25 cellular contexts compared by ENCODE assay signal in genomic region chr10:24437302-24437701, GRCh38.
DNase-seq lines count a peak whose midpoint lies in the region; ATAC-seq and TF ChIP-seq lines count a peak whose summit lies in the region.
"Had no signal": no experiment of that assay in that cellular context is flagged by ENCODE, and none has a peak within 500 bp of the region (broad histone marks: within the 10 kb centered on the region; RNA-seq: fewer than 3 reads in every experiment).

No MANE protein-coding gene starts in this region.

- H3K9me3 ChIP-seq in Caco-2 (no peaks in the 10 kb centered on the region), mammary epithelial cell (replicated peaks; ENCODE audit: insufficient read depth, low read length) (no peaks in the 10 kb centered on the region), gastrocnemius medialis (no peaks in the 10 kb centered on the region), BE2C (no peaks in the 10 kb centered on the region)
- H3K9me3 ChIP-seq: SK-N-SH had no signal

- WGBS in mammary epithelial cell (ENCODE audit: low coverage, missing lambda C conversion rate), result 18% methylated on average over 5 of the region's 5 CpGs

- no peaks in the 10 kb centered on the region for H4K20me1 ChIP-seq in mammary epithelial cell (ENCODE audit: insufficient read depth, low read length)

- CTCF ChIA-PET in Caco-2 (lab: Charles Lee), result interaction anchor here (1.0 kb wide), 1 partner anchor 54 kb away, joined by 3 read pairs; no protein-coding TSS in a partner anchor
- CTCF ChIA-PET in mammary epithelial cell (lab: Charles Lee; ENCODE audit: low non-redundant PET), result no interaction called here

- no TSS peak for BruUV-seq in Caco-2 (replicated peaks; lab: Mats Ljungman, UMichigan)
- BruUV-seq in mammary epithelial cell (replicated peaks; lab: Mats Ljungman, UMichigan), result no TSS peak

- H2AFZ ChIP-seq in mammary epithelial cell (ENCODE audit: low read depth, low read length), result peak overlapping the region; percentile 60

- ATAC-seq in gastrocnemius medialis (no peak), HG03135 (IDR thresholded peaks at IDR 0.05; ENCODE audit: unreplicated experiment) (no peak)
- ATAC-seq: HepG2 had no signal

- peaks cover 6% of the 10 kb centered on the region for H3K36me3 ChIP-seq in Caco-2 (ENCODE audit: control insufficient read depth, insufficient read depth, low read length)
- H3K36me3 ChIP-seq in mammary epithelial cell (ENCODE audit: insufficient read depth, low read length), result peaks cover 2% of the 10 kb centered on the region
- H3K36me3 ChIP-seq in gastrocnemius medialis, result peaks cover 0 to 15% of the 10 kb centered on the region in 2 donors
- H3K36me3 ChIP-seq in BE2C, result no peaks in the 10 kb centered on the region

- H3K4me1 ChIP-seq in Caco-2 (peaks cover 77% of the 10 kb centered on the region), mammary epithelial cell (ENCODE audit: insufficient read depth, low read length) (peaks cover 25% of the 10 kb centered on the region), gastrocnemius medialis (peaks cover 15 to 19% of the 10 kb centered on the region in 2 donors), BE2C (no peaks in the 10 kb centered on the region)

- H3K27me3 ChIP-seq in Caco-2 (replicated peaks; ENCODE audit: control insufficient read depth, insufficient read depth, low read length) (no peaks in the 10 kb centered on the region), mammary epithelial cell (ENCODE audit: insufficient read depth, low read length) (no peaks in the 10 kb centered on the region), gastrocnemius medialis (no peaks in the 10 kb centered on the region), BE2C (no peaks in the 10 kb centered on the region)

- peaks cover 95% of the 10 kb centered on the region for H3K36me3 Mint-ChIP-seq in Caco-2 (ENCODE audit: insufficient read depth, unreplicated experiment)
- H3K36me3 Mint-ChIP-seq in nephron progenitor cell (ENCODE audit: low read depth), result peaks cover 76% of the 10 kb centered on the region
- H3K36me3 Mint-ChIP-seq: CD8-positive, alpha-beta memory T cell had no signal

- H3K27ac Mint-ChIP-seq in Caco-2 (ENCODE audit: unreplicated experiment) (peak overlapping the region; percentile 90), nephron progenitor cell (peak overlapping the region; percentile 92)
- H3K27ac Mint-ChIP-seq: CD8-positive, alpha-beta memory T cell had no signal

- intact Hi-C loops in Caco-2 (cut with micrococcal nuclease; ENCODE audit: unreplicated experiment), result loop anchor here (1.0 to 2.0 kb wide), 3 partner anchors 29 to 69 kb away; no protein-coding TSS in a partner anchor
- intact Hi-C loops in mammary epithelial cell (cut with micrococcal nuclease), result loop anchor here (1.0 kb wide), 1 partner anchor 27 kb away; no protein-coding TSS in a partner anchor
- intact Hi-C loops in gastrocnemius medialis (cut with DNase I; ENCODE audit: low total_unique reads), result no loop called here

- H3K27ac ChIP-seq in mammary epithelial cell (ENCODE audit: insufficient read depth, low read depth, low read length) (no peak overlapping the region), gastrocnemius medialis (peak overlapping the region in 3 of 4 donors; percentile 37 to 50 (median 38))
- H3K27ac ChIP-seq: C4-2B, HL-60, RWPE1 had no signal

- H3K9me3 Mint-ChIP-seq in Caco-2 (ENCODE audit: unreplicated experiment) (no peaks in the 10 kb centered on the region), nephron progenitor cell (peaks cover 4% of the 10 kb centered on the region)

- H3K4me2 ChIP-seq in mammary epithelial cell (ENCODE audit: insufficient read depth, low read depth, low read length), result peak overlapping the region; percentile 18
- H3K4me2 ChIP-seq: SK-N-SH had no signal

- no peak overlapping the region for H3K9ac ChIP-seq in mammary epithelial cell (ENCODE audit: insufficient read depth, low read length)
- H3K9ac ChIP-seq: SK-N-SH had no signal

- no peaks in the 10 kb centered on the region for H3K27me3 Mint-ChIP-seq in Caco-2 (ENCODE audit: insufficient read depth, unreplicated experiment)
- H3K27me3 Mint-ChIP-seq in nephron progenitor cell (ENCODE audit: low read depth, poor library complexity), result peaks cover 4% of the 10 kb centered on the region

- POLR2A ChIA-PET in Caco-2 (lab: Charles Lee), result interaction anchor here (2.5 kb wide), 1 partner anchor 29 kb away, joined by 6 read pairs; no protein-coding TSS in a partner anchor

- TF ChIP-seq POLR2A in gastrocnemius medialis (IDR thresholded peaks at IDR 0.05), result no peak

- DNase-seq in Caco-2, result peak; percentile 76 to 77
- DNase-seq in mammary epithelial cell, result no peak
- no peak for DNase-seq in nephron progenitor cell
- no peak for DNase-seq in gastrocnemius medialis
- DNase-seq in AG08395 (ENCODE audit: low spot score), result no peak
- DNase-seq in BE2C, result no peak
- DNase-seq: 8988T; AML-193; CD8-positive, alpha-beta memory T cell; GDM1; KBM-7; NCI-H1092 treated with DMSO at 0.1 percent for 48 hours; NCI-H1436 treated with DMSO at 0.1 percent for 48 hours; NCI-H1930; NCI-H226; NCI-H510A treated with DMSO at 0.1 percent for 48 hours; NCI-H774; NK-92 treated with Interleukin-12 subunit alpha and Interleukin-12 subunit beta, amount 100 ng/mL, for 24 hours; SIG-M5; SK-N-SH had no signal

- in situ Hi-C loops in mammary epithelial cell (cut with MboI; ENCODE audit: low sequenced_read_pairs in 2 of 2), result no loop called here
- in situ Hi-C loops in gastrocnemius medialis (cut with MboI; ENCODE audit: low sequenced_read_pairs in 4 of 4), result no loop called here

- no peaks in the 10 kb centered on the region for H3K79me2 ChIP-seq in mammary epithelial cell (ENCODE audit: insufficient read depth, low read length)

- peaks cover 53% of the 10 kb centered on the region for H3K4me1 Mint-ChIP-seq in Caco-2 (ENCODE audit: low read depth, unreplicated experiment)
- peaks cover 40% of the 10 kb centered on the region for H3K4me1 Mint-ChIP-seq in nephron progenitor cell
- H3K4me1 Mint-ChIP-seq: CD8-positive, alpha-beta memory T cell had no signal

- H3K4me3 ChIP-seq in Caco-2 (ENCODE audit: low read depth, low read length) (peak overlapping the region; percentile 0; the same call in 1 of the 2 replicates), mammary epithelial cell (replicated peaks in 1 of 3; ENCODE audit: insufficient read depth in 1 of 3, low read depth in 2 of 3, low read length in 3 of 3) (no peak overlapping the region), gastrocnemius medialis (no peak overlapping the region), BE2C (ENCODE audit: low read depth, low read length) (no peak overlapping the region)

- TF ChIP-seq CTCF in Caco-2 (IDR thresholded peaks at IDR 0.05; ENCODE audit: insufficient read depth in 1 of 2, low read depth in 1 of 2, low read length in 1 of 2, severe bottlenecking in 1 of 2, unreplicated experiment in 1 of 2), result no peak
- no peak for TF ChIP-seq CTCF in mammary epithelial cell (conservative IDR thresholded peaks at IDR 0.05 in 1 of 2, IDR thresholded peaks at IDR 0.05 in 1 of 2; ENCODE audit: extremely low read depth in 1 of 2, insufficient read depth in 1 of 2, low read depth in 1 of 2, low read length in 2 of 2)
- no peak for TF ChIP-seq CTCF in nephron progenitor cell (IDR thresholded peaks at IDR 0.05)
- TF ChIP-seq CTCF in gastrocnemius medialis (IDR thresholded peaks at IDR 0.05 in 4 of 5, conservative IDR thresholded peaks at IDR 0.05 in 1 of 5), result no peak
- TF ChIP-seq CTCF in BE2C (IDR thresholded peaks at IDR 0.05; ENCODE audit: low read depth, low read length), result no peak

- dilution Hi-C loops in mammary epithelial cell (cut with HindIII; ENCODE audit: low sequenced_read_pairs), result no loop called here

- peak overlapping the region; percentile 68 for H3K4me3 Mint-ChIP-seq in Caco-2 (ENCODE audit: unreplicated experiment)
- no peak overlapping the region for H3K4me3 Mint-ChIP-seq in nephron progenitor cell
- H3K4me3 Mint-ChIP-seq: CD8-positive, alpha-beta memory T cell had no signal

Comparison
In these comparisons a context has a peak if more than half of its experiments do, and no peak if none do; other contexts are left out.
1. DNase-seq: peak in Caco-2 (2 of 2); none in mammary epithelial cell (single experiment), nephron progenitor cell (single experiment), gastrocnemius medialis (0 of 2), AG08395 (single experiment) and BE2C (single experiment).